In the genomic region with DNA sequence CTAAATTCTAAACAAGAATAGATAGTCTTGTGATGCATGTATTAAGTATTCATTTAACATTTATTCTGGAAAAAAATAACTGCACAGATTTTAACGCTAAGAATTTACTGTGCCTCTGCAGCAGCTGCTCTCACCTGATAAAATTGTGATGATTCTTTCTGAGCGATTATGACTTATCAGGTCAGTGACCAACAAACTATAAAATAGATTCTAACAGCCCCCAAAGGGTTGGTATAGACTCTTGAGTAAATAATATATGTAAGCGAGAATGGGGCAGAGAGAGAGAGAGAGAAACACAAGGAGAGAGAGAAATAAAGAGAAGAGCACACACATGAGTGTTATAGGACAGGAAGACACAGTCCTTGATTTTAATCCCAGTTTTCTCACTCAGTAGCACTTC, we compare ENCODE assay signal across 22 cellular contexts.
"Had no signal": no experiment of that assay in that cellular context is flagged by ENCODE, and none has a peak within 500 bp of the region (broad histone marks: within the 10 kb centered on the region; RNA-seq: fewer than 3 reads in every experiment).

No MANE protein-coding gene starts in this region.

- H3K9me3 Mint-ChIP-seq: T-cell had no signal

- ATAC-seq: HepG2, Panc1, T-cell had no signal

- H3K9me3 ChIP-seq: SK-N-SH had no signal

- H3K27me3 Mint-ChIP-seq: T-cell had no signal

- H3K4me3 Mint-ChIP-seq: T-cell had no signal

- H3K27ac Mint-ChIP-seq: T-cell had no signal

- H3K27ac ChIP-seq: KMS-11, RWPE1 had no signal

- DNase-seq: IMR-90, Kasumi-1, MM.1S, NCI-H1092 treated with DMSO at 0.1 percent for 48 hours, NCI-H1436, NCI-H187, NCI-H2029, NCI-H2081 treated with DMSO at 0.1 percent for 48 hours, NCI-H2171, NCI-H226, NCI-H446, NCI-H510A, NCI-H524 treated with DMSO at 0.1 percent for 48 hours, NCI-H774, SHP77, SK-N-SH, SW 1271, T-cell had no signal
